ENCODE assay signal across 1 cellular context in the genomic region with DNA sequence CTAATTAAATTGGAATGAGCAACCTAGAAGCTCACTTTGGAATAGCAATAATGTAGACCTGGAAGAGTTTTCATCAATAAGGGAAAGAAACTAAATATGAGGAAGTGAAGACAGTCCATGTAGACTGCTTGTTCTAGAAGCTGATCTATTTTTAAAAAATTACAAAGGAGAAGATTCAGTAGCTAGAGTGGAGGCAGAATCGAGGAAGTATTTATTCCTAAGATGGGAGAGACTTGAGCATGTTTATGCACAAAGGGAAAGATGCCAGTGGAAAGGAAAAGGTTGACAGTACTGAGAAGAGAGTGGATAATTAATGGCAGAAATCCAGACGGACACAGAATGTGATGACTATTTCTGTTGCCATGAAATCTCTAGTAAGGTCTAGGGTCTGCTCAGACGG.
TF ChIP-seq lines count a peak whose summit lies in the region.

No MANE protein-coding gene starts in this region.

TF ChIP-seq in H1, 55 proteins besides CTCF, POLR2A, EP300 and RAD21 (continued from another document):
- no peak for TF ChIP-seq TBP (IDR thresholded peaks at IDR 0.05; ENCODE audit: low read depth, low read length)
- TF ChIP-seq HDAC6 (IDR thresholded peaks at IDR 0.05; ENCODE audit: low read depth, low read length): no peak
- TF ChIP-seq RNF2 (IDR thresholded peaks at IDR 0.05; ENCODE audit: borderline replicate concordance, low read depth, low read length, missing control alignments, poor library complexity, severe bottlenecking): no peak
- TF ChIP-seq SP1 (IDR thresholded peaks at IDR 0.05; ENCODE audit: low read depth, low read length): no peak
- TF ChIP-seq KDM1A (IDR thresholded peaks at IDR 0.05; ENCODE audit: borderline replicate concordance, low read length): no peak
- TF ChIP-seq CTBP2 (IDR thresholded peaks at IDR 0.05; ENCODE audit: borderline replicate concordance, insufficient read depth, insufficient read length, low read length): no peak
- TF ChIP-seq SP4 (IDR thresholded peaks at IDR 0.05; ENCODE audit: low read length): no peak
- TF ChIP-seq, protein P1, sequence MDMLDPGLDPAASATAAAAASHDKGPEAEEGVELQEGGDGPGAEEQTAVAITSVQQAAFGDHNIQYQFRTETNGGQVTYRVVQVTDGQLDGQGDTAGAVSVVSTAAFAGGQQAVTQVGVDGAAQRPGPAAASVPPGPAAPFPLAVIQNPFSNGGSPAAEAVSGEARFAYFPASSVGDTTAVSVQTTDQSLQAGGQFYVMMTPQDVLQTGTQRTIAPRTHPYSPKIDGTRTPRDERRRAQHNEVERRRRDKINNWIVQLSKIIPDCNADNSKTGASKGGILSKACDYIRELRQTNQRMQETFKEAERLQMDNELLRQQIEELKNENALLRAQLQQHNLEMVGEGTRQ (IDR thresholded peaks at IDR 0.05; ENCODE audit: low read length): no peak
- no peak for TF ChIP-seq KDM5A (IDR thresholded peaks at IDR 0.05; ENCODE audit: low read length)
- no peak for TF ChIP-seq SIN3A (conservative IDR thresholded peaks at IDR 0.05 in 1 of 2, IDR thresholded peaks at IDR 0.05 in 1 of 2; ENCODE audit: low read depth in 1 of 2, low read length in 2 of 2)
- no peak for TF ChIP-seq ATF2 (IDR thresholded peaks at IDR 0.05; ENCODE audit: low read length)
- no peak for TF ChIP-seq CHD7 (IDR thresholded peaks at IDR 0.05; ENCODE audit: insufficient replicate concordance, low read length)
